ENCODE assay signal across 1 cellular context in genomic region chr2:30230855-30231725, GRCh38.
TF ChIP-seq lines count a peak whose summit lies in the region.

LBH (plus strand) TSS chr2:30231534; CDS start chr2:30231739, 205 bp downstream.

TF ChIP-seq in K562, 482 proteins besides CTCF, POLR2A, EP300 and RAD21 (continued from another document and continues in another):
- TF ChIP-seq CAMTA2 (CRISPR knock-in tag; conservative IDR thresholded peaks at IDR 0.05) (no peak), ARID2 (IDR thresholded peaks at IDR 0.05) (no peak), NEUROD1 (IDR thresholded peaks at IDR 0.05; ENCODE audit: borderline replicate concordance, low read depth, low read length, partially characterized antibody) (no peak), FIP1L1 (IDR thresholded peaks at IDR 0.05; ENCODE audit: low read depth, low read length, poor library complexity, severe bottlenecking) (no peak), PATZ1 (CRISPR knock-in tag; IDR thresholded peaks at IDR 0.05; ENCODE audit: borderline replicate concordance) (no peak), SRSF3 (IDR thresholded peaks at IDR 0.05; ENCODE audit: insufficient read depth, low read length) (no peak), CREB3 (tag; conservative IDR thresholded peaks at IDR 0.05; ENCODE audit: low read depth) (no peak), BRCA1 (IDR thresholded peaks at IDR 0.05) (no peak), BRCA1 (CRISPR knock-in tag; IDR thresholded peaks at IDR 0.05) (no peak), THRAP3 (IDR thresholded peaks at IDR 0.05; ENCODE audit: borderline replicate concordance) (no peak), ZNF75A (CRISPR knock-in tag; IDR thresholded peaks at IDR 0.05) (no peak), NUFIP1 (IDR thresholded peaks at IDR 0.05; ENCODE audit: partially characterized antibody) (no peak), MAFF (IDR thresholded peaks at IDR 0.05; ENCODE audit: low read length) (no peak), BCLAF1 (IDR thresholded peaks at IDR 0.05; ENCODE audit: borderline replicate concordance in 1 of 2, control insufficient read depth in 1 of 2, low read depth in 2 of 2, low read length in 1 of 2) (no peak), CHCHD3 (CRISPR knock-in tag; IDR thresholded peaks at IDR 0.05) (0 out of 2 replicates have a peak, but pooled peaks have one; percentile 47), HMGN3 (IDR thresholded peaks at IDR 0.05; ENCODE audit: borderline replicate concordance, extremely low read depth, insufficient read length, low read depth, low read length) (peak; percentile 77), RUNX1 (IDR thresholded peaks at IDR 0.05; ENCODE audit: low read depth) (no peak), SMAD3 (CRISPR knock-in tag; conservative IDR thresholded peaks at IDR 0.05) (no peak), EWSR1 (IDR thresholded peaks at IDR 0.05; ENCODE audit: borderline replicate concordance, low read depth, partially characterized antibody) (no peak), ZNF696 (CRISPR knock-in tag; conservative IDR thresholded peaks at IDR 0.05) (no peak), ETV6 (IDR thresholded peaks at IDR 0.05; ENCODE audit: borderline replicate concordance in 1 of 2, low read depth in 2 of 2, low read length in 1 of 2) (no peak), ETV6 (CRISPR knock-in tag; IDR thresholded peaks at IDR 0.05; ENCODE audit: borderline replicate concordance) (no peak), BCL6 (CRISPR knock-in tag; IDR thresholded peaks at IDR 0.05) (no peak), ZZZ3 (IDR thresholded peaks at IDR 0.05) (no peak), NONO (IDR thresholded peaks at IDR 0.05; ENCODE audit: low read depth in 2 of 2, low read length in 1 of 2) (peak; percentile 30 to 94; a peak in 3 of 4 replicates), CBX8 (IDR thresholded peaks at IDR 0.05; ENCODE audit: borderline replicate concordance, extremely low read depth, low read depth, low read length, poor library complexity, severe bottlenecking) (no peak), HOXB6 (CRISPR knock-in tag; IDR thresholded peaks at IDR 0.05; ENCODE audit: borderline replicate concordance) (no peak), ZNF212 (CRISPR knock-in tag; IDR thresholded peaks at IDR 0.05) (no peak), NR0B1 (IDR thresholded peaks at IDR 0.05; ENCODE audit: partially characterized antibody) (no peak), OTX1 (CRISPR knock-in tag; IDR thresholded peaks at IDR 0.05) (no peak), ZNF217 (CRISPR knock-in tag; IDR thresholded peaks at IDR 0.05) (no peak), ZNF561 (CRISPR knock-in tag; conservative IDR thresholded peaks at IDR 0.05) (no peak), MEF2D (tag; conservative IDR thresholded peaks at IDR 0.05; ENCODE audit: low read depth) (no peak), IFI16 (CRISPR knock-in tag; IDR thresholded peaks at IDR 0.05) (no peak), SMAD4 (CRISPR knock-in tag; conservative IDR thresholded peaks at IDR 0.05) (peak; percentile 46; the same call in 1 of the 2 replicates), E2F3 (CRISPR knock-in tag; IDR thresholded peaks at IDR 0.05) (no peak), E2F6 (IDR thresholded peaks at IDR 0.05; ENCODE audit: borderline replicate concordance in 1 of 2, extremely low read depth in 1 of 2, insufficient read depth in 1 of 2, insufficient read length in 1 of 2, low read depth in 1 of 2, low read length in 1 of 2, poor library complexity in 1 of 2, severe bottlenecking in 1 of 2) (peak; percentile 68 to 84), CHD2 (IDR thresholded peaks at IDR 0.05; ENCODE audit: low read depth, low read length) (no peak; the same call in 1 of the 2 replicates), NELFE (IDR thresholded peaks at IDR 0.05; ENCODE audit: insufficient read depth, insufficient read length) (peak; percentile 79), TEAD4 (IDR thresholded peaks at IDR 0.05; ENCODE audit: low read length) (no peak), TEAD4 (CRISPR knock-in tag; IDR thresholded peaks at IDR 0.05; ENCODE audit: borderline replicate concordance) (no peak), WHSC1 (IDR thresholded peaks at IDR 0.05; ENCODE audit: low read length) (no peak), SLC30A9 (CRISPR knock-in tag; IDR thresholded peaks at IDR 0.05) (no peak), SNRNP70 (optimal IDR thresholded peaks at IDR 0.05; ENCODE audit: low read depth, low read length) (no peak), GTF2B (IDR thresholded peaks at IDR 0.05; ENCODE audit: extremely low read depth, insufficient read length) (peak; percentile 52), PTRF (tag; IDR thresholded peaks at IDR 0.05) (no peak), SP1 (CRISPR knock-in tag; IDR thresholded peaks at IDR 0.05) (peak; percentile 66), ZNF639 (CRISPR knock-in tag; conservative IDR thresholded peaks at IDR 0.05 in 1 of 2, IDR thresholded peaks at IDR 0.05 in 1 of 2) (no peak), ZNF79 (CRISPR knock-in tag; IDR thresholded peaks at IDR 0.05; ENCODE audit: low read depth) (no peak), ZFP1 (CRISPR knock-in tag; IDR thresholded peaks at IDR 0.05) (no peak), KAT8 (IDR thresholded peaks at IDR 0.05; ENCODE audit: low read depth) (no peak), MCM2 (IDR thresholded peaks at IDR 0.05; ENCODE audit: low read depth) (no peak), RBM25 (IDR thresholded peaks at IDR 0.05; ENCODE audit: low read depth, low read length, severe bottlenecking) (no peak), TCF7L2 (IDR thresholded peaks at IDR 0.05; ENCODE audit: low read depth, low read length) (no peak), PPARD (CRISPR knock-in tag; IDR thresholded peaks at IDR 0.05) (no peak), PHB2 (IDR thresholded peaks at IDR 0.05; ENCODE audit: low read depth) (no peak), TAF9B (IDR thresholded peaks at IDR 0.05; ENCODE audit: partially characterized antibody) (no peak), PCBP1 (IDR thresholded peaks at IDR 0.05; ENCODE audit: low read depth, low read length, poor library complexity, severe bottlenecking) (no peak), E2F5 (CRISPR knock-in tag; IDR thresholded peaks at IDR 0.05) (no peak), IRF1 (CRISPR knock-in tag; IDR thresholded peaks at IDR 0.05; ENCODE audit: borderline replicate concordance) (no peak), POLR2AphosphoS5 (IDR thresholded peaks at IDR 0.05; ENCODE audit: control insufficient read depth, insufficient read depth, low read depth, low read length) (peak; percentile 96), ZNF785 (CRISPR knock-in tag; IDR thresholded peaks at IDR 0.05) (no peak), THAP7 (CRISPR knock-in tag; IDR thresholded peaks at IDR 0.05) (no peak), STAG1 (CRISPR knock-in tag; IDR thresholded peaks at IDR 0.05; ENCODE audit: borderline replicate concordance) (no peak)
